ENCODE assay signal across 11 cellular contexts in the genomic region with DNA sequence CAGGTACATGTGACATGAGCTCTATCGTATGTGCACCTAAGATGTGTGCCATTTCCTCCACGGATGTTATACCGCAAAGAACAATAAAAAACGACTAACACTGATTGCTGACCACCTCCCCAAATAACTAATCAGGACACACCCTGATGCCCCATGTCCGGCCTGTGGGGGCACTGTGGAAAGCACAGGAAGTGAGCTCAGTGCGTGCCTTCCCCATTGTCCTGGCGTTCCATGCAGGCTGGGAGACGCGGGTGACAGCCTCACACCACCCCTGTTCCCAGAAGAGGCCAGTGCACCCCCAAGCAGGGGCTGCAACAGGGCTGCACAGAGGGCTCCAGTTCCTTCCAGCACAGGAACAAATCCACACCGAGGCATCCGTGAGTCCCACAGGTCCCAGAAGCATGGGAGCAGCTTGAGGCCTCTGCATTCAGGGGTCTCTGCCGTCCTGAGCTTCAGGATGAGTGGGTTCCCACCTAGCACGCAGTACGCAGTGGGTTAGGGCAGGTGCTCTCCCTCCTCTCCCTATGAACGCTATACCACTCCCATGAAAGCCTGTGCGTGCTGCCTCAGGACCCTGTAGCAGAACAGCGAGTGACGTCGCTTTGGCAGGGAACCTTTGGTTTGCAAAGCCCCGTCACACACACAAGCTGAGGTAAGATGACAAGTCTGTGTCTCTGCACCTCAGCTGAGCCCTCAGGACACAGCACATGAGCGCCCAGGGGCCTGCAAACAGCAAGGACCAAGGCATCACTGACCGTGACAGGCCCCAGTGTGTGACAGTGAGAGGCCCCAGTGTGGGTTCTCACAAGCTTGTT.
A peak's percentile ranks its signal among the peaks of the same experiment; 100 is the strongest.
DNase-seq lines count a peak whose midpoint lies in the region; ATAC-seq and TF ChIP-seq lines count a peak whose summit lies in the region.
"Had no signal": no experiment of that assay in that cellular context is flagged by ENCODE, and none has a peak within 500 bp of the region (broad histone marks: within the 10 kb centered on the region; RNA-seq: fewer than 3 reads in every experiment).

No MANE protein-coding gene starts in this region.

- H3K27me3 Mint-ChIP-seq in CD4-positive, alpha-beta T cell = no peaks in the 10 kb centered on the region
- H3K27me3 Mint-ChIP-seq in WTC11 (ENCODE audit: low read depth) = no peaks in the 10 kb centered on the region
- no peaks in the 10 kb centered on the region for H3K27me3 Mint-ChIP-seq in neural crest cell (ENCODE audit: low read depth)
- no peaks in the 10 kb centered on the region for H3K27me3 Mint-ChIP-seq in CD14-positive monocyte (ENCODE audit: low read depth in 3 of 3)

- POLR2A ChIA-PET in CD4-positive, alpha-beta T cell (lab: Charles Lee) = interaction anchor here (1.3 to 1.6 kb wide), 3 partner anchors 19 to 173 kb away, joined by 3 to 5 read pairs (median 5); partner anchors contain the start of gene SPG7
- POLR2A ChIA-PET in WTC11 (lab: Charles Lee) = no interaction called here

- peaks cover 72% of the 10 kb centered on the region for H3K4me1 Mint-ChIP-seq in CD4-positive, alpha-beta T cell (ENCODE audit: low read depth)
- H3K4me1 Mint-ChIP-seq in WTC11 (peaks cover 54% of the 10 kb centered on the region), neural crest cell (peaks cover 57% of the 10 kb centered on the region), CD14-positive monocyte (peaks cover 47% of the 10 kb centered on the region)

- H3K27me3 ChIP-seq in CD4-positive, alpha-beta T cell (ENCODE audit: control insufficient read depth, insufficient read depth, low read length) = no peaks in the 10 kb centered on the region
- H3K27me3 ChIP-seq in esophagus squamous epithelium (no peaks in the 10 kb centered on the region), thyroid gland (no peaks in the 10 kb centered on the region)

- no peak for DNase-seq in CD4-positive, alpha-beta T cell
- no peak for DNase-seq in WTC11 (ENCODE audit: low spot score)
- DNase-seq in esophagus squamous epithelium (lab: John Stamatoyannopoulos, UW) = no peak
- DNase-seq in neural crest cell (ENCODE audit: low read depth, low spot score) = no peak
- DNase-seq in thyroid gland = no peak
- no peak for DNase-seq in CD14-positive monocyte (ENCODE audit: low spot score)
- DNase-seq in DMS53 (lab: John Stamatoyannopoulos, UW) = no peak
- no peak for DNase-seq in NCI-H2107 (lab: John Stamatoyannopoulos, UW)
- DNase-seq: DMS79 treated with DMSO at 0.1 percent for 48 hours, NCI-H82 had no signal

- no peak overlapping the region for H3K4me3 ChIP-seq in esophagus squamous epithelium
- no peak overlapping the region for H3K4me3 ChIP-seq in thyroid gland (replicated peaks in 1 of 3)

- H3K4me3 Mint-ChIP-seq in CD4-positive, alpha-beta T cell = no peak overlapping the region
- H3K4me3 Mint-ChIP-seq in WTC11 (no peak overlapping the region), neural crest cell (peak overlapping the region; percentile 38), CD14-positive monocyte (no peak overlapping the region)

- CTCF ChIA-PET in CD4-positive, alpha-beta T cell (lab: Charles Lee) = interaction anchor here (2.1 kb wide), 1 partner anchor 174 kb away, joined by 6 read pairs; no protein-coding TSS in a partner anchor
- CTCF ChIA-PET in WTC11 (lab: Charles Lee) = interaction anchor here (0.6 to 1.5 kb wide), 12 partner anchors 9 to 222 kb away, joined by 3 to 8 read pairs (median 4); no protein-coding TSS in a partner anchor

- no peak for TF ChIP-seq POLR2A in esophagus squamous epithelium (IDR thresholded peaks at IDR 0.05)
- TF ChIP-seq POLR2A in thyroid gland (IDR thresholded peaks at IDR 0.05) = no peak

- peak overlapping the region; percentile 84 for H3K27ac Mint-ChIP-seq in CD4-positive, alpha-beta T cell
- H3K27ac Mint-ChIP-seq in WTC11 (peak overlapping the region; percentile 91), neural crest cell (ENCODE audit: unreplicated experiment) (peak overlapping the region; percentile 81), CD14-positive monocyte (peak overlapping the region in 2 of 7 donors; percentile 66 to 75)

- intact Hi-C loops in CD4-positive, alpha-beta T cell (cut with DNase I, micrococcal nuclease) = loop anchor here (2.0 to 10.0 kb wide), 4 partner anchors 32 to 310 kb away; no protein-coding TSS in a partner anchor
- intact Hi-C loops in esophagus squamous epithelium (cut with DNase I) (no loop called here), thyroid gland (cut with DNase I) (loop anchor here (10.0 kb wide), 1 partner anchor 220 kb away; no protein-coding TSS in a partner anchor), CD14-positive monocyte (cut with micrococcal nuclease) (loop anchor here (5.0 kb wide), 2 partner anchors 172 to 222 kb away; partner anchors contain the start of gene SPG7 (in 1 of the 2))

- 70 to 76% methylated on average over 5 to 14 of the region's 22 CpGs for WGBS in esophagus squamous epithelium, 2 donors
- WGBS in thyroid gland, 2 donors = 78 to 84% methylated on average over 13 to 19 of the region's 22 CpGs

- no peak for TF ChIP-seq CTCF in CD4-positive, alpha-beta T cell (IDR thresholded peaks at IDR 0.05)
- TF ChIP-seq CTCF in WTC11 (IDR thresholded peaks at IDR 0.05) = no peak
- TF ChIP-seq CTCF in esophagus squamous epithelium (IDR thresholded peaks at IDR 0.05) = no peak
- TF ChIP-seq CTCF in neural crest cell (conservative IDR thresholded peaks at IDR 0.05) = no peak
- TF ChIP-seq CTCF in thyroid gland (IDR thresholded peaks at IDR 0.05) = no peak
- TF ChIP-seq CTCF in CD14-positive monocyte (IDR thresholded peaks at IDR 0.05) = no peak

- peaks cover 31 to 92% (median 48%) of the 10 kb centered on the region in 3 donors for H3K4me1 ChIP-seq in esophagus squamous epithelium
- H3K4me1 ChIP-seq in thyroid gland = peaks cover 37 to 48% of the 10 kb centered on the region in 2 donors

- H3K36me3 Mint-ChIP-seq in CD4-positive, alpha-beta T cell (ENCODE audit: low read depth) = peaks cover 6% of the 10 kb centered on the region
- no peaks in the 10 kb centered on the region for H3K36me3 Mint-ChIP-seq in WTC11
- H3K36me3 Mint-ChIP-seq in neural crest cell (ENCODE audit: low read depth) = no peaks in the 10 kb centered on the region
- peaks cover 0 to 4% of the 10 kb centered on the region in 2 donors for H3K36me3 Mint-ChIP-seq in CD14-positive monocyte

- H3K36me3 ChIP-seq in esophagus squamous epithelium (no peaks in the 10 kb centered on the region), thyroid gland (no peaks in the 10 kb centered on the region)

- H3K9me3 Mint-ChIP-seq in CD4-positive, alpha-beta T cell = no peaks in the 10 kb centered on the region
- H3K9me3 Mint-ChIP-seq in WTC11 (no peaks in the 10 kb centered on the region), neural crest cell (no peaks in the 10 kb centered on the region), CD14-positive monocyte (no peaks in the 10 kb centered on the region)

- no peaks in the 10 kb centered on the region for H3K9me3 ChIP-seq in CD4-positive, alpha-beta T cell (ENCODE audit: control insufficient read depth, low read length)
- H3K9me3 ChIP-seq in esophagus squamous epithelium = no peaks in the 10 kb centered on the region
- H3K9me3 ChIP-seq in thyroid gland = no peaks in the 10 kb centered on the region

- H3K27ac ChIP-seq in CD4-positive, alpha-beta T cell (ENCODE audit: low read depth, low read length) = peak overlapping the region; percentile 10
- H3K27ac ChIP-seq in esophagus squamous epithelium (peak overlapping the region; percentile 3 to 71 (median 6)), thyroid gland (no peak overlapping the region)
- H3K27ac ChIP-seq: KMS-11 had no signal

- no peak for ATAC-seq in CD4-positive, alpha-beta T cell (ENCODE audit: poor library complexity)
- peak; percentile 52 for ATAC-seq in WTC11

TF ChIP-seq in WTC11, 78 proteins besides CTCF, POLR2A, EP300 and RAD21 (continues in another document):
- TF ChIP-seq ZNF263 (CRISPR knock-in tag; IDR thresholded peaks at IDR 0.05; ENCODE audit: low read depth) = no peak
- TF ChIP-seq IRF1 (CRISPR knock-in tag; IDR thresholded peaks at IDR 0.05) = no peak
- TF ChIP-seq STAT6 (CRISPR knock-in tag; conservative IDR thresholded peaks at IDR 0.05; ENCODE audit: low read depth) = no peak

Comparison
In these comparisons a context has a peak if more than half of its experiments do, and no peak if none do; other contexts are left out.
1. H3K27ac ChIP-seq: peak in CD4-positive, alpha-beta T cell (single experiment) and esophagus squamous epithelium (4 of 4); none in thyroid gland (0 of 3).